In the genomic region with DNA sequence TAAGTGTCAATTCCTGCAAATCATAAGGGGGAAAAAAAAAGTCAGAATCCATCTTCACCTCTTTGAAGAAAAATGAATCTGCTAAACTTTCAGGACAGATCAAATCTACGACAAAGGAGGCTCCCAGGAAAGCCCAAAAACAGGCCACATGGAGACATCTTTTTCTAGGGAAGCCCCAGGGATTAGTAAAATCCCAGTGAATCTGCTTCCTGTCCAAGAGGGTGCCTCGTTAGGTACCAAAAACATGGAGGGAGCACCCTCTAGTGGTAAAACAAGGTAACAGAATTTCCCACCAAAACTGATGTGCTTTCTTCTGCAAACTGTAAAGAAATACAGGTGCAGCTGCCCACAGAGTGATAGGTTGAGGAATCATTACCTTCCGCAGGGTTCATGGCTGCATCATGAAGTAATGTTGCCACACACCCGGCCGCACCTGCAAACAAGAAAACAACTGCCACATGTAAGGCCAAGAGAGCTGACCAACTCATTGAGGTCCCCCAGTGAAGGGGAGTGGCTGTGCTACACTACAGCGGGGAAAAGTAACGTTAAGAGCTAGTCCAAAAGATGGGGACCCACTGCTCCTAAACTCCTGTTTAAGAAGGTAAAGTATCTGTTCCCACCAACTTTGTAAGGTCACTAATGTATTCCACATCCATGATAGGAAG, we compare ENCODE assay signal across 8 cellular contexts. TPM values are rescaled to one million over a fixed set of nuclear protein-coding genes. Genes with fewer than 3 reads are reported as not detected.
DNase-seq lines count a peak whose midpoint lies in the region; ATAC-seq, FAIRE-seq and TF ChIP-seq lines count a peak whose summit lies in the region.

No MANE protein-coding gene starts in this region.

- peaks cover 6% of the 10 kb centered on the region for H4K20me1 ChIP-seq in neural progenitor cell (ENCODE audit: low read depth)

- peaks cover 53% of the 10 kb centered on the region for H3K36me3 Mint-ChIP-seq in CD8-positive, alpha-beta T cell
- H3K36me3 Mint-ChIP-seq in activated B cell treated with CpG ODN at 0.5 μM for 24 hours (ENCODE audit: low read depth) (peaks cover 58% of the 10 kb centered on the region), neural progenitor cell (peaks cover 1% of the 10 kb centered on the region)

- H3K27ac ChIP-seq in CD8-positive, alpha-beta T cell (ENCODE audit: low read depth, low read length): no peak overlapping the region
- H3K27ac ChIP-seq in neural progenitor cell: no peak overlapping the region

- peaks cover 8% of the 10 kb centered on the region for H3K79me2 ChIP-seq in neural progenitor cell (ENCODE audit: low read depth)

- peak overlapping the region; percentile 38 for H2AFZ ChIP-seq in neural progenitor cell (replicated peaks)

- no peak overlapping the region for H3K4me2 ChIP-seq in neural progenitor cell

- peaks cover 6% of the 10 kb centered on the region for H3F3A ChIP-seq in neural progenitor cell (ENCODE audit: low read depth)

- no peak overlapping the region for H3K4me3 Mint-ChIP-seq in CD8-positive, alpha-beta T cell
- no peak overlapping the region for H3K4me3 Mint-ChIP-seq in activated B cell treated with CpG ODN at 0.5 μM for 24 hours
- no peak overlapping the region for H3K4me3 Mint-ChIP-seq in neural progenitor cell

- H3K4me1 ChIP-seq in CD8-positive, alpha-beta T cell (ENCODE audit: insufficient read depth, low read length): peaks cover 5% of the 10 kb centered on the region
- no peaks in the 10 kb centered on the region for H3K4me1 ChIP-seq in neural progenitor cell

- H3K36me3 ChIP-seq in CD8-positive, alpha-beta T cell (ENCODE audit: insufficient read depth, low read length): peaks cover 10% of the 10 kb centered on the region
- no peaks in the 10 kb centered on the region for H3K36me3 ChIP-seq in neural progenitor cell

- POLR2A ChIA-PET in CD8-positive, alpha-beta T cell (lab: Charles Lee): interaction anchor here (0.9 kb wide), 1 partner anchor 8 kb away, joined by 3 read pairs; a partner anchor contains a TSS
- POLR2A ChIA-PET in activated B cell treated with CpG ODN at 0.5 μM for 24 hours (lab: Charles Lee): interaction anchor here (0.9 to 1.4 kb wide), 3 partner anchors 77 to 1741 kb away, joined by 3 to 5 read pairs (median 3); a partner anchor contains a TSS

- H3K9ac ChIP-seq in neural progenitor cell: no peak overlapping the region

- no peaks in the 10 kb centered on the region for H3K9me3 ChIP-seq in CD8-positive, alpha-beta T cell (ENCODE audit: low read length)
- no peaks in the 10 kb centered on the region for H3K9me3 ChIP-seq in neural progenitor cell (ENCODE audit: low read depth)

- peak in 4 of 7 experiments; percentile 5 to 32 (median 17) for DNase-seq in CD8-positive, alpha-beta T cell
- DNase-seq in GM18507 (ENCODE audit: extremely low spot score, insufficient read length, low read depth) (peak; percentile 35), NCI-H146 treated with DMSO at 0.1 percent for 48 hours (lab: John Stamatoyannopoulos, UW; ENCODE audit: unreplicated experiment) (peak; percentile 39), activated B cell treated with CpG ODN at 0.5 μM for 24 hours (peak; percentile 19), fibroblast of pulmonary artery (ENCODE audit: low read depth) (peak; percentile 75), neural progenitor cell (ENCODE audit: low spot score) (peak; percentile 75)

- no peaks in the 10 kb centered on the region for H3K27me3 Mint-ChIP-seq in CD8-positive, alpha-beta T cell (ENCODE audit: low read depth)
- H3K27me3 Mint-ChIP-seq in activated B cell treated with CpG ODN at 0.5 μM for 24 hours: no peaks in the 10 kb centered on the region
- peaks cover 3% of the 10 kb centered on the region for H3K27me3 Mint-ChIP-seq in neural progenitor cell (ENCODE audit: insufficient read depth, low read depth)

- CTCF ChIA-PET in CD8-positive, alpha-beta T cell (lab: Charles Lee): interaction anchor here (0.6 to 3.9 kb wide), 22 partner anchors 9 to 1165 kb away, joined by 3 to 24 read pairs (median 3); a partner anchor contains a TSS
- CTCF ChIA-PET in activated B cell treated with CpG ODN at 0.5 μM for 24 hours (lab: Charles Lee): interaction anchor here (0.7 to 9.1 kb wide), 13 partner anchors 8 to 224 kb away, joined by 3 to 150 read pairs (median 6); a partner anchor contains a TSS

- intact Hi-C loops in CD8-positive, alpha-beta T cell (cut with DNase I, micrococcal nuclease): loop anchor here (1.0 to 10.0 kb wide), 8 partner anchors 8 to 1967 kb away; a partner anchor contains a TSS
- intact Hi-C loops in activated B cell treated with CpG ODN at 0.5 μM for 24 hours (cut with micrococcal nuclease): loop anchor here (1.0 to 10.0 kb wide), 4 partner anchors 52 to 220 kb away; no protein-coding TSS in a partner anchor

- H3K4me1 Mint-ChIP-seq in CD8-positive, alpha-beta T cell (ENCODE audit: low read depth): peaks cover 27% of the 10 kb centered on the region
- H3K4me1 Mint-ChIP-seq in activated B cell treated with CpG ODN at 0.5 μM for 24 hours: peaks cover 51% of the 10 kb centered on the region
- peaks cover 13% of the 10 kb centered on the region for H3K4me1 Mint-ChIP-seq in neural progenitor cell

- peak; percentile 75 for ATAC-seq in CD8-positive, alpha-beta T cell
- ATAC-seq in activated B cell treated with CpG ODN at 0.5 μM for 24 hours (ENCODE audit: low read depth) (peak; percentile 60), GM18519 (IDR thresholded peaks at IDR 0.05; ENCODE audit: low FRiP score, unreplicated experiment) (no peak), HG02973 (IDR thresholded peaks at IDR 0.05; ENCODE audit: unreplicated experiment) (no peak)

- peak overlapping the region; percentile 37 for H3K27ac Mint-ChIP-seq in CD8-positive, alpha-beta T cell
- H3K27ac Mint-ChIP-seq in activated B cell treated with CpG ODN at 0.5 μM for 24 hours: no peak overlapping the region
- no peak overlapping the region for H3K27ac Mint-ChIP-seq in neural progenitor cell

- TF ChIP-seq CTCF in CD8-positive, alpha-beta T cell (IDR thresholded peaks at IDR 0.05): peak; percentile 91
- TF ChIP-seq CTCF in activated B cell treated with CpG ODN at 0.5 μM for 24 hours (IDR thresholded peaks at IDR 0.05) (peak; percentile 89), fibroblast of pulmonary artery (IDR thresholded peaks at IDR 0.05; ENCODE audit: low read length, missing control alignments) (peak; percentile 81), neural progenitor cell (IDR thresholded peaks at IDR 0.05) (peak; percentile 92)

- no peak overlapping the region for H3K4me3 ChIP-seq in CD8-positive, alpha-beta T cell (ENCODE audit: low read depth, low read length)
- H3K4me3 ChIP-seq in fibroblast of pulmonary artery (replicated peaks; ENCODE audit: low read depth, low read length) (no peak overlapping the region), neural progenitor cell (no peak overlapping the region)

- FAIRE-seq in GM18507 (lab: Jason Lieb, UNC): peak; percentile 84

- no peaks in the 10 kb centered on the region for H3K9me3 Mint-ChIP-seq in CD8-positive, alpha-beta T cell
- H3K9me3 Mint-ChIP-seq in activated B cell treated with CpG ODN at 0.5 μM for 24 hours (no peaks in the 10 kb centered on the region), neural progenitor cell (no peaks in the 10 kb centered on the region)

- no peaks in the 10 kb centered on the region for H3K27me3 ChIP-seq in CD8-positive, alpha-beta T cell (ENCODE audit: insufficient read depth, low read length)
- no peaks in the 10 kb centered on the region for H3K27me3 ChIP-seq in neural progenitor cell

RNA-seq across cellular contexts. Expression of a gene that starts 7.9 kb away (rescaled TPM):
- total RNA-seq in CD8-positive, alpha-beta T cell: 10 to 100 TPM; 92.8 to 99.7 TPM
- total RNA-seq in activated B cell treated with CpG ODN at 0.5 μM for 24 hours (45.9 and 47.5 TPM in 2 replicates), neural progenitor cell (ENCODE audit: low replicate concordance) (12.4 and 15.3 TPM in 2 replicates)

RNA-seq across cellular contexts. Expression of a gene that starts 47.0 kb away (rescaled TPM):
- total RNA-seq in CD8-positive, alpha-beta T cell: 1 to 10 TPM; 1.1 to 1.5 TPM
- 5.2 and 6.2 TPM in 2 replicates for total RNA-seq in activated B cell treated with CpG ODN at 0.5 μM for 24 hours
- 7.2 and 10.2 TPM in 2 replicates for total RNA-seq in neural progenitor cell (ENCODE audit: low replicate concordance)

Comparison
In these comparisons a context has a peak if more than half of its experiments do, and no peak if none do; other contexts are left out.
1. ATAC-seq: peak in CD8-positive, alpha-beta T cell (single experiment) and activated B cell treated with CpG ODN at 0.5 μM for 24 hours (single experiment); none in GM18519 (single experiment) and HG02973 (single experiment).
2. DNase-seq: peak in every context shown above with its lines; median percentile 75 in fibroblast of pulmonary artery; 75 in neural progenitor cell; 39 in NCI-H146 treated with DMSO at 0.1 percent for 48 hours; 35 in GM18507; 19 in activated B cell treated with CpG ODN at 0.5 μM for 24 hours; 17 in CD8-positive, alpha-beta T cell.
3. Peak in every context shown above with its lines, with median percentiles within 50 percentile points of each other: CTCF ChIP-seq.